2 cellular contexts compared by ENCODE assay signal in the genomic region with DNA sequence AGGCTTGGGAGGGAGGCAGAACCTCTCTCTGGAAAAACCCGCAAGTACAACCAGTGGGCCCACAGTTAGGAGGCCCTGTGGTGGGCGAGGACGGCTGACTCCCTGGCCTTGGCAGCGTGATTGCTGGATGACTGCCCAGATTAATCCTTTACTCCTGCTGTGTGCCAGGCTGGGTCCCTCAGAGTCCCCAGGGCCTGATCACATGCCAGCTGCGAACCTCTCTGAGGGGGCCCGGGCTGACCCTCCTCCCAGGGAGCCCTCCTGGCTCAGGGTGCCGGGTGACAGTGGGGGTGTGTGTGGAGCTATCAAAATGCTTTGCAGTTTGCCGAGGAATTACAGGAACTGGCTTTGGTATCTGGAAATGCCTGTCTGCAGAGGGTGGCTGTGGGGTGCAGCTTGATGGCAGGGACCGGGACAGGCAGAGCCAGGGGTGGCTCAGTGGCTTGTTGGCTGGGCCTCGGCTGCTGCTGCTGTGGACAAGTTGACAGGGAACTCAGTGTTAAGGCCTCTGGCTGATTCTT.
TF ChIP-seq lines count a peak whose summit lies in the region.

No MANE protein-coding gene starts in this region.

TF ChIP-seq in HCT116, 20 proteins besides CTCF, POLR2A, EP300 and RAD21 (continued from another document):
- TF ChIP-seq EZH2phosphoT487 (IDR thresholded peaks at IDR 0.05; ENCODE audit: borderline replicate concordance) = no peak
- no peak for TF ChIP-seq SP1 (IDR thresholded peaks at IDR 0.05; ENCODE audit: low read depth)

TF ChIP-seq in SK-N-SH, 30 proteins besides CTCF, POLR2A, EP300 and RAD21 (continued from another document):
- TF ChIP-seq, protein P1, sequence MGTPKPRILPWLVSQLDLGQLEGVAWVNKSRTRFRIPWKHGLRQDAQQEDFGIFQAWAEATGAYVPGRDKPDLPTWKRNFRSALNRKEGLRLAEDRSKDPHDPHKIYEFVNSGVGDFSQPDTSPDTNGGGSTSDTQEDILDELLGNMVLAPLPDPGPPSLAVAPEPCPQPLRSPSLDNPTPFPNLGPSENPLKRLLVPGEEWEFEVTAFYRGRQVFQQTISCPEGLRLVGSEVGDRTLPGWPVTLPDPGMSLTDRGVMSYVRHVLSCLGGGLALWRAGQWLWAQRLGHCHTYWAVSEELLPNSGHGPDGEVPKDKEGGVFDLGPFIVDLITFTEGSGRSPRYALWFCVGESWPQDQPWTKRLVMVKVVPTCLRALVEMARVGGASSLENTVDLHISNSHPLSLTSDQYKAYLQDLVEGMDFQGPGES (IDR thresholded peaks at IDR 0.05; ENCODE audit: low read depth, low read length) = no peak
- TF ChIP-seq TAF1 (IDR thresholded peaks at IDR 0.05; ENCODE audit: borderline replicate concordance, low read depth, low read length) = no peak
- peak; percentile 80 for TF ChIP-seq MXI1 (IDR thresholded peaks at IDR 0.05; ENCODE audit: low read depth, low read length)
- TF ChIP-seq, protein P2, sequence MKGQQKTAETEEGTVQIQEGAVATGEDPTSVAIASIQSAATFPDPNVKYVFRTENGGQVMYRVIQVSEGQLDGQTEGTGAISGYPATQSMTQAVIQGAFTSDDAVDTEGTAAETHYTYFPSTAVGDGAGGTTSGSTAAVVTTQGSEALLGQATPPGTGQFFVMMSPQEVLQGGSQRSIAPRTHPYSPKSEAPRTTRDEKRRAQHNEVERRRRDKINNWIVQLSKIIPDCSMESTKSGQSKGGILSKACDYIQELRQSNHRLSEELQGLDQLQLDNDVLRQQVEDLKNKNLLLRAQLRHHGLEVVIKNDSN (IDR thresholded peaks at IDR 0.05; ENCODE audit: borderline replicate concordance, low read depth) = no peak
- TF ChIP-seq NFIC (IDR thresholded peaks at IDR 0.05; ENCODE audit: borderline replicate concordance) = peak; percentile 20; the same call in 1 of the 2 replicates
- TF ChIP-seq, protein P3, sequence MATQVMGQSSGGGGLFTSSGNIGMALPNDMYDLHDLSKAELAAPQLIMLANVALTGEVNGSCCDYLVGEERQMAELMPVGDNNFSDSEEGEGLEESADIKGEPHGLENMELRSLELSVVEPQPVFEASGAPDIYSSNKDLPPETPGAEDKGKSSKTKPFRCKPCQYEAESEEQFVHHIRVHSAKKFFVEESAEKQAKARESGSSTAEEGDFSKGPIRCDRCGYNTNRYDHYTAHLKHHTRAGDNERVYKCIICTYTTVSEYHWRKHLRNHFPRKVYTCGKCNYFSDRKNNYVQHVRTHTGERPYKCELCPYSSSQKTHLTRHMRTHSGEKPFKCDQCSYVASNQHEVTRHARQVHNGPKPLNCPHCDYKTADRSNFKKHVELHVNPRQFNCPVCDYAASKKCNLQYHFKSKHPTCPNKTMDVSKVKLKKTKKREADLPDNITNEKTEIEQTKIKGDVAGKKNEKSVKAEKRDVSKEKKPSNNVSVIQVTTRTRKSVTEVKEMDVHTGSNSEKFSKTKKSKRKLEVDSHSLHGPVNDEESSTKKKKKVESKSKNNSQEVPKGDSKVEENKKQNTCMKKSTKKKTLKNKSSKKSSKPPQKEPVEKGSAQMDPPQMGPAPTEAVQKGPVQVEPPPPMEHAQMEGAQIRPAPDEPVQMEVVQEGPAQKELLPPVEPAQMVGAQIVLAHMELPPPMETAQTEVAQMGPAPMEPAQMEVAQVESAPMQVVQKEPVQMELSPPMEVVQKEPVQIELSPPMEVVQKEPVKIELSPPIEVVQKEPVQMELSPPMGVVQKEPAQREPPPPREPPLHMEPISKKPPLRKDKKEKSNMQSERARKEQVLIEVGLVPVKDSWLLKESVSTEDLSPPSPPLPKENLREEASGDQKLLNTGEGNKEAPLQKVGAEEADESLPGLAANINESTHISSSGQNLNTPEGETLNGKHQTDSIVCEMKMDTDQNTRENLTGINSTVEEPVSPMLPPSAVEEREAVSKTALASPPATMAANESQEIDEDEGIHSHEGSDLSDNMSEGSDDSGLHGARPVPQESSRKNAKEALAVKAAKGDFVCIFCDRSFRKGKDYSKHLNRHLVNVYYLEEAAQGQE (IDR thresholded peaks at IDR 0.05; ENCODE audit: low read depth, low read length) = no peak
- TF ChIP-seq, protein P4, sequence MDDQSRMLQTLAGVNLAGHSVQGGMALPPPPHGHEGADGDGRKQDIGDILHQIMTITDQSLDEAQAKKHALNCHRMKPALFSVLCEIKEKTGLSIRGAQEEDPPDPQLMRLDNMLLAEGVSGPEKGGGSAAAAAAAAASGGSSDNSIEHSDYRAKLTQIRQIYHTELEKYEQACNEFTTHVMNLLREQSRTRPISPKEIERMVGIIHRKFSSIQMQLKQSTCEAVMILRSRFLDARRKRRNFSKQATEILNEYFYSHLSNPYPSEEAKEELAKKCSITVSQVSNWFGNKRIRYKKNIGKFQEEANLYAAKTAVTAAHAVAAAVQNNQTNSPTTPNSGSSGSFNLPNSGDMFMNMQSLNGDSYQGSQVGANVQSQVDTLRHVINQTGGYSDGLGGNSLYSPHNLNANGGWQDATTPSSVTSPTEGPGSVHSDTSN (IDR thresholded peaks at IDR 0.05) = no peak
- no peak for TF ChIP-seq RCOR1 (IDR thresholded peaks at IDR 0.05; ENCODE audit: low read length)
- TF ChIP-seq, protein P5, sequence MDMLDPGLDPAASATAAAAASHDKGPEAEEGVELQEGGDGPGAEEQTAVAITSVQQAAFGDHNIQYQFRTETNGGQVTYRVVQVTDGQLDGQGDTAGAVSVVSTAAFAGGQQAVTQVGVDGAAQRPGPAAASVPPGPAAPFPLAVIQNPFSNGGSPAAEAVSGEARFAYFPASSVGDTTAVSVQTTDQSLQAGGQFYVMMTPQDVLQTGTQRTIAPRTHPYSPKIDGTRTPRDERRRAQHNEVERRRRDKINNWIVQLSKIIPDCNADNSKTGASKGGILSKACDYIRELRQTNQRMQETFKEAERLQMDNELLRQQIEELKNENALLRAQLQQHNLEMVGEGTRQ (IDR thresholded peaks at IDR 0.05; ENCODE audit: borderline replicate concordance, low read depth, low read length) = no peak
